Comparison of ENCODE assay signal across 2 cellular contexts in genomic region chr3:66889758-66890576, GRCh38.
TF ChIP-seq lines count a peak whose summit lies in the region.

No MANE protein-coding gene starts in this region.

TF ChIP-seq in GM23338, 12 proteins besides CTCF, POLR2A, EP300 and RAD21 (continued from another document):
- TF ChIP-seq ZNF462 (CRISPR knock-in tag; IDR thresholded peaks at IDR 0.05) (no peak), ETS1 (IDR thresholded peaks at IDR 0.05) (no peak), JUNB (IDR thresholded peaks at IDR 0.05; ENCODE audit: unreplicated experiment) (no peak), EZH2 (IDR thresholded peaks at IDR 0.05; ENCODE audit: low read depth, unreplicated experiment) (no peak), POLR2AphosphoS5 (IDR thresholded peaks at IDR 0.05; ENCODE audit: low read depth) (no peak), ZNF114 (CRISPR knock-in tag; IDR thresholded peaks at IDR 0.05) (no peak), EZH2phosphoT487 (IDR thresholded peaks at IDR 0.05; ENCODE audit: unreplicated experiment) (no peak)
- TF ChIP-seq, protein P1, sequence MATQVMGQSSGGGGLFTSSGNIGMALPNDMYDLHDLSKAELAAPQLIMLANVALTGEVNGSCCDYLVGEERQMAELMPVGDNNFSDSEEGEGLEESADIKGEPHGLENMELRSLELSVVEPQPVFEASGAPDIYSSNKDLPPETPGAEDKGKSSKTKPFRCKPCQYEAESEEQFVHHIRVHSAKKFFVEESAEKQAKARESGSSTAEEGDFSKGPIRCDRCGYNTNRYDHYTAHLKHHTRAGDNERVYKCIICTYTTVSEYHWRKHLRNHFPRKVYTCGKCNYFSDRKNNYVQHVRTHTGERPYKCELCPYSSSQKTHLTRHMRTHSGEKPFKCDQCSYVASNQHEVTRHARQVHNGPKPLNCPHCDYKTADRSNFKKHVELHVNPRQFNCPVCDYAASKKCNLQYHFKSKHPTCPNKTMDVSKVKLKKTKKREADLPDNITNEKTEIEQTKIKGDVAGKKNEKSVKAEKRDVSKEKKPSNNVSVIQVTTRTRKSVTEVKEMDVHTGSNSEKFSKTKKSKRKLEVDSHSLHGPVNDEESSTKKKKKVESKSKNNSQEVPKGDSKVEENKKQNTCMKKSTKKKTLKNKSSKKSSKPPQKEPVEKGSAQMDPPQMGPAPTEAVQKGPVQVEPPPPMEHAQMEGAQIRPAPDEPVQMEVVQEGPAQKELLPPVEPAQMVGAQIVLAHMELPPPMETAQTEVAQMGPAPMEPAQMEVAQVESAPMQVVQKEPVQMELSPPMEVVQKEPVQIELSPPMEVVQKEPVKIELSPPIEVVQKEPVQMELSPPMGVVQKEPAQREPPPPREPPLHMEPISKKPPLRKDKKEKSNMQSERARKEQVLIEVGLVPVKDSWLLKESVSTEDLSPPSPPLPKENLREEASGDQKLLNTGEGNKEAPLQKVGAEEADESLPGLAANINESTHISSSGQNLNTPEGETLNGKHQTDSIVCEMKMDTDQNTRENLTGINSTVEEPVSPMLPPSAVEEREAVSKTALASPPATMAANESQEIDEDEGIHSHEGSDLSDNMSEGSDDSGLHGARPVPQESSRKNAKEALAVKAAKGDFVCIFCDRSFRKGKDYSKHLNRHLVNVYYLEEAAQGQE (IDR thresholded peaks at IDR 0.05; ENCODE audit: unreplicated experiment), result no peak

TF ChIP-seq in GM12878, 131 proteins besides CTCF, POLR2A, EP300 and RAD21 (continued from another document):
- TF ChIP-seq RBBP5 (conservative IDR thresholded peaks at IDR 0.05) (no peak), E2F8 (IDR thresholded peaks at IDR 0.05; ENCODE audit: low read depth, partially characterized antibody) (no peak), BCL11A (IDR thresholded peaks at IDR 0.05; ENCODE audit: low read depth, low read length) (no peak), EED (IDR thresholded peaks at IDR 0.05; ENCODE audit: low read depth) (no peak), ATF7 (IDR thresholded peaks at IDR 0.05; ENCODE audit: low read depth) (no peak)
